In genomic region chr7:26393855-26394254, GRCh38 we compare ENCODE assay signal across 24 cellular contexts.
"Had no signal": no experiment of that assay in that cellular context is flagged by ENCODE, and none has a peak within 500 bp of the region (broad histone marks: within the 10 kb centered on the region; RNA-seq: fewer than 3 reads in every experiment).

No MANE protein-coding gene starts in this region.

- H3K9me3 ChIP-seq: mucosa of descending colon, neutrophil, sigmoid colon, thoracic aorta had no signal

- DNase-seq: activated CD4-positive, alpha-beta memory T cell treated with anti-CD3 and anti-CD28 coated beads for 36 hours; activated CD4-positive, alpha-beta T cell treated with anti-CD3 and anti-CD28 coated beads for 48 hours; activated T-cell treated with anti-CD3 and anti-CD28 coated beads, Interleukin-2, amount 50 U/mL, for 4 hours; anterior cingulate cortex; dermis blood vessel endothelial cell; effector CD4-positive, alpha-beta T cell; glutamatergic neuron; islet precursor cell; mucosa of descending colon; sigmoid colon; small intestine; stimulated activated CD4-positive, alpha-beta T cell treated with anti-CD3 and anti-CD28 coated beads, Interleukin-4, amount 100 ng/mL, for 24 hours had no signal

- H3K36me3 Mint-ChIP-seq: activated CD4-positive, alpha-beta memory T cell treated with anti-CD3 and anti-CD28 coated beads for 36 hours; natural killer cell treated with Interleukin-12 subunit alpha and Interleukin-12 subunit beta and Interleukin-15 and Interleukin-18, amount 100 ng/mL, for 72 hours; stimulated activated effector memory CD8-positive, alpha-beta T cell treated with anti-CD3 and anti-CD28 coated beads, Interleukin-12 subunit alpha, Interleukin-12 subunit beta, amount 100 ng/mL, for 72 hours had no signal

- H3K27ac Mint-ChIP-seq: activated CD4-positive, alpha-beta memory T cell treated with anti-CD3 and anti-CD28 coated beads for 36 hours; activated naive CD4-positive, alpha-beta T cell treated with anti-CD3 and anti-CD28 coated beads, Interleukin-2, amount 50 U/mL, for 72 hours; activated T-helper 17 cell treated with anti-CD3 and anti-CD28 coated beads, Interleukin-2, amount 50 U/mL, for 72 hours; natural killer cell treated with Interleukin-12 subunit alpha and Interleukin-12 subunit beta and Interleukin-15 and Interleukin-18, amount 100 ng/mL, for 72 hours; stimulated activated effector memory CD8-positive, alpha-beta T cell treated with anti-CD3 and anti-CD28 coated beads, Interleukin-12 subunit alpha, Interleukin-12 subunit beta, amount 100 ng/mL, for 72 hours; stimulated activated naive CD8-positive, alpha-beta T cell treated with anti-CD3 and anti-CD28 coated beads, Interleukin-15, Interleukin-2, amounts not matched to agents 100 ng/mL and 50 ng/mL, for 24 hours had no signal

- H3K4me3 Mint-ChIP-seq: activated CD4-positive, alpha-beta memory T cell treated with anti-CD3 and anti-CD28 coated beads for 36 hours; activated T-cell treated with anti-CD3 and anti-CD28 coated beads, Interleukin-2, amount 50 U/mL, for 4 hours; activated T-helper 17 cell treated with anti-CD3 and anti-CD28 coated beads, Interleukin-2, amount 50 U/mL, for 72 hours; central memory CD8-positive, alpha-beta T cell; natural killer cell treated with Interleukin-12 subunit alpha and Interleukin-12 subunit beta and Interleukin-15 and Interleukin-18, amount 100 ng/mL, for 72 hours; stimulated activated effector memory CD8-positive, alpha-beta T cell treated with anti-CD3 and anti-CD28 coated beads, Interleukin-12 subunit alpha, Interleukin-12 subunit beta, amount 100 ng/mL, for 72 hours; stimulated activated naive CD8-positive, alpha-beta T cell treated with anti-CD3 and anti-CD28 coated beads, Interleukin-15, Interleukin-2, amounts not matched to agents 100 ng/mL and 50 ng/mL, for 24 hours had no signal

- H3K36me3 ChIP-seq: neutrophil, sigmoid colon, thoracic aorta had no signal

- ATAC-seq: activated naive CD4-positive, alpha-beta T cell treated with anti-CD3 and anti-CD28 coated beads, Interleukin-2, amount 50 U/mL, for 72 hours; activated T-cell treated with anti-CD3 and anti-CD28 coated beads, Interleukin-2, amount 50 U/mL, for 4 hours; activated T-helper 17 cell treated with anti-CD3 and anti-CD28 coated beads, Interleukin-2, amount 50 U/mL, for 72 hours; left lobe of liver; mucosa of descending colon; natural killer cell treated with Interleukin-12 subunit alpha and Interleukin-12 subunit beta and Interleukin-15 and Interleukin-18, amount 100 ng/mL, for 72 hours; stimulated activated effector memory CD8-positive, alpha-beta T cell treated with anti-CD3 and anti-CD28 coated beads, Interleukin-12 subunit alpha, Interleukin-12 subunit beta, amount 100 ng/mL, for 72 hours had no signal

- H3K4me3 ChIP-seq: hepatocyte, lung, mucosa of descending colon, sigmoid colon, thoracic aorta had no signal

- H3K27ac ChIP-seq: epithelial cell of prostate, hepatocyte, neutrophil, sigmoid colon, thoracic aorta had no signal

- H3K9me3 Mint-ChIP-seq: activated CD4-positive, alpha-beta memory T cell treated with anti-CD3 and anti-CD28 coated beads for 36 hours; activated naive CD4-positive, alpha-beta T cell treated with anti-CD3 and anti-CD28 coated beads, Interleukin-2, amount 50 U/mL, for 72 hours; activated T-cell treated with anti-CD3 and anti-CD28 coated beads, Interleukin-2, amount 50 U/mL, for 4 hours; activated T-helper 17 cell treated with anti-CD3 and anti-CD28 coated beads, Interleukin-2, amount 50 U/mL, for 72 hours; central memory CD8-positive, alpha-beta T cell; natural killer cell treated with Interleukin-12 subunit alpha and Interleukin-12 subunit beta and Interleukin-15 and Interleukin-18, amount 100 ng/mL, for 72 hours; stimulated activated effector memory CD8-positive, alpha-beta T cell treated with anti-CD3 and anti-CD28 coated beads, Interleukin-12 subunit alpha, Interleukin-12 subunit beta, amount 100 ng/mL, for 72 hours; stimulated activated naive CD8-positive, alpha-beta T cell treated with anti-CD3 and anti-CD28 coated beads, Interleukin-15, Interleukin-2, amounts not matched to agents 100 ng/mL and 50 ng/mL, for 24 hours had no signal
